Comparison of ENCODE assay signal across 17 cellular contexts in genomic region chr4:136337216-136337615, GRCh38.
DNase-seq lines count a peak whose midpoint lies in the region; ATAC-seq and TF ChIP-seq lines count a peak whose summit lies in the region.
"Had no signal": no experiment of that assay in that cellular context is flagged by ENCODE, and none has a peak within 500 bp of the region (broad histone marks: within the 10 kb centered on the region; RNA-seq: fewer than 3 reads in every experiment).

No MANE protein-coding gene starts in this region.

- peak overlapping the region; percentile 35; the same call in 1 of the 2 replicates for H3K4me2 ChIP-seq in BLaER1
- H3K4me2 ChIP-seq in OCI-LY3 (ENCODE audit: low read length), result no peak overlapping the region

- no peak for ATAC-seq in activated T-cell treated with anti-CD3 and anti-CD28 coated beads, Interleukin-2, amount 50 U/mL, for 4 hours

- H3K27me3 ChIP-seq in BLaER1, result no peaks in the 10 kb centered on the region
- no peaks in the 10 kb centered on the region for H3K27me3 ChIP-seq in OCI-LY3 (ENCODE audit: low read depth, low read length)

- H3K9me3 Mint-ChIP-seq in activated T-cell treated with anti-CD3 and anti-CD28 coated beads, Interleukin-2, amount 50 U/mL, for 4 hours, result peaks cover 21% of the 10 kb centered on the region

- no peak overlapping the region for H3K27ac ChIP-seq in BLaER1
- no peak overlapping the region for H3K27ac ChIP-seq in OCI-LY3 (ENCODE audit: low read length)
- H3K27ac ChIP-seq: 22Rv1, C4-2B, GM23248 had no signal

- peak; percentile 57 for DNase-seq in kidney tubule cell (ENCODE audit: low spot score)
- DNase-seq in posterior vena cava (ENCODE audit: low spot score), result peak; percentile 58
- DNase-seq in activated T-cell treated with anti-CD3 and anti-CD28 coated beads, Interleukin-2, amount 50 U/mL, for 4 hours, result no peak
- no peak for DNase-seq in A172 (ENCODE audit: low spot score)
- DNase-seq in epidermal melanocyte (ENCODE audit: insufficient read length, low spot score), result no peak
- DNase-seq: Caco-2; CD4-positive, alpha-beta T cell; DMS153; DMS79; GDM1; GM23248 had no signal

- H3K9me3 ChIP-seq in BLaER1, result no peaks in the 10 kb centered on the region
- no peaks in the 10 kb centered on the region for H3K9me3 ChIP-seq in OCI-LY3 (ENCODE audit: insufficient read depth, low read length)
- H3K9me3 ChIP-seq: Caco-2, HAP-1 had no signal

- H3K36me3 Mint-ChIP-seq in activated T-cell treated with anti-CD3 and anti-CD28 coated beads, Interleukin-2, amount 50 U/mL, for 4 hours (ENCODE audit: insufficient read depth), result no peaks in the 10 kb centered on the region

- no peak overlapping the region for H3K4me3 ChIP-seq in BLaER1
- no peak overlapping the region for H3K4me3 ChIP-seq in OCI-LY3 (ENCODE audit: low read length)
- H3K4me3 ChIP-seq: GM23248, HAP-1 had no signal

- no peak overlapping the region for H3K4me3 Mint-ChIP-seq in activated T-cell treated with anti-CD3 and anti-CD28 coated beads, Interleukin-2, amount 50 U/mL, for 4 hours
- H3K4me3 Mint-ChIP-seq: B cell; CD4-positive, alpha-beta T cell had no signal

- no peak overlapping the region for H3K9ac ChIP-seq in BLaER1
- H3K9ac ChIP-seq in OCI-LY3 (ENCODE audit: low read length), result no peak overlapping the region
- H3K9ac ChIP-seq: GM23248 had no signal

- H3K36me3 ChIP-seq in BLaER1 (no peaks in the 10 kb centered on the region), OCI-LY3 (replicated peaks; ENCODE audit: low read depth, low read length) (no peaks in the 10 kb centered on the region)
- H3K36me3 ChIP-seq: HAP-1 had no signal

- H3K4me1 ChIP-seq in BLaER1 (peaks cover 8% of the 10 kb centered on the region), OCI-LY3 (ENCODE audit: low read length) (peaks cover 9% of the 10 kb centered on the region; the same call in 1 of the 2 replicates)
- H3K4me1 ChIP-seq: Caco-2, HAP-1 had no signal

- H3K79me2 ChIP-seq in OCI-LY3 (ENCODE audit: low read length), result no peaks in the 10 kb centered on the region

- no peaks in the 10 kb centered on the region for H3K4me1 Mint-ChIP-seq in activated T-cell treated with anti-CD3 and anti-CD28 coated beads, Interleukin-2, amount 50 U/mL, for 4 hours (ENCODE audit: low read depth)
- H3K4me1 Mint-ChIP-seq: B cell had no signal

- intact Hi-C loops in posterior vena cava (cut with DNase I), result no loop called here

- TF ChIP-seq CTCF in OCI-LY3 (IDR thresholded peaks at IDR 0.05; ENCODE audit: low read depth, low read length), result no peak

- H3K27me3 Mint-ChIP-seq in activated T-cell treated with anti-CD3 and anti-CD28 coated beads, Interleukin-2, amount 50 U/mL, for 4 hours (ENCODE audit: low read depth), result no peaks in the 10 kb centered on the region
- H3K27me3 Mint-ChIP-seq: B cell; CD4-positive, alpha-beta T cell had no signal

- H4K20me1 ChIP-seq in BLaER1 (no peaks in the 10 kb centered on the region), OCI-LY3 (ENCODE audit: insufficient read depth, low read length) (no peaks in the 10 kb centered on the region)

- 0 out of 2 replicates have a peak overlapping the region, but pooled peaks have one; percentile 12 for H2AFZ ChIP-seq in OCI-LY3 (ENCODE audit: low read depth, low read length)
- H2AFZ ChIP-seq: GM23248 had no signal

Comparison
In these comparisons a context has a peak if more than half of its experiments do, and no peak if none do; other contexts are left out.
1. DNase-seq: peak in kidney tubule cell (single experiment) and posterior vena cava (single experiment); none in activated T-cell treated with anti-CD3 and anti-CD28 coated beads, Interleukin-2, amount 50 U/mL, for 4 hours (single experiment), A172 (single experiment) and epidermal melanocyte (single experiment).